ENCODE assay signal across 15 cellular contexts in the genomic region with DNA sequence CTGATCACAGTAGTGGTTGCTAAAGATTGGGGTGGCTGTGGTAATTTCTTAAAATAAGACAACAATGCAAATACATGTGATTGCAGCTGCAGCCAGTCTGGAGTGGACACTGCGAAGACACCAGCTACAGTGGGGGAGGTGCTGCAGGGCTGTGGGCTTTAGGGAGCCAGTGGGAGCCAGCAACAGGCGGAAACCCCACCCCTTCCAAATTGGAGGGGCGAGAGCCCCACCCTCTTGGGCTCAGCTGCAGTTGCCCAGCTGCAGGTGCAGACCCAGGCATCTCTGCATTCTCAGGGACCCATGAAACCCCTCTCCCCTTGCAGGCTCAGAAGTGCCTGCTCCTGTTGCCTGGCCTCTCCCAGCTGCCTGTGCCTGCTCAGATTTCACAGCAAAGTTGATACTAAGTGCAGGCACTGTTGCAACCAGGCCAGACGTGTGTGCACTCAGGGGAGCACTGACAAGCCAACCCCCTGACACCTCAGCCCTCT.
A peak's percentile ranks its signal among the peaks of the same experiment; 100 is the strongest.
DNase-seq lines count a peak whose midpoint lies in the region; ATAC-seq lines count a peak whose summit lies in the region.
"Had no signal": no experiment of that assay in that cellular context is flagged by ENCODE, and none has a peak within 500 bp of the region (broad histone marks: within the 10 kb centered on the region; RNA-seq: fewer than 3 reads in every experiment).

No MANE protein-coding gene starts in this region.

- ATAC-seq in HG02763 (IDR thresholded peaks at IDR 0.05; ENCODE audit: unreplicated experiment) (peak; percentile 49), HG03280 (IDR thresholded peaks at IDR 0.05; ENCODE audit: unreplicated experiment) (no peak)
- ATAC-seq: K562 had no signal

- peak; percentile 63 for DNase-seq in NCI-H2107 treated with DMSO at 0.1 percent for 48 hours (lab: John Stamatoyannopoulos, UW; ENCODE audit: unreplicated experiment)
- DNase-seq in NCI-H2107 (lab: John Stamatoyannopoulos, UW) = no peak
- peak; percentile 75 for DNase-seq in NCI-H510A treated with DMSO at 0.1 percent for 48 hours (lab: John Stamatoyannopoulos, UW)
- DNase-seq in left kidney (ENCODE audit: low read depth, low spot score) = peak; percentile 56
- DNase-seq in stimulated activated CD4-positive, alpha-beta T cell treated with anti-CD3 and anti-CD28 coated beads, Interleukin-12 subunit alpha, Interleukin-12 subunit beta, amount 100 ng/mL, for 4 hours = no peak
- DNase-seq in NOMO-1 (lab: John Stamatoyannopoulos, UW; ENCODE audit: unreplicated experiment in 2 of 2) = no peak
- DNase-seq: activated CD4-positive, alpha-beta T cell treated with anti-CD3 and anti-CD28 coated beads, Interleukin-2, amount 10 ng/mL, durations not matched to agents 24 days and 14 days; colonic mucosa; mesendoderm; NCI-H2029 treated with DMSO at 0.1 percent for 48 hours; ovary; trophoblast cell had no signal

Comparison
In these comparisons a context has a peak if more than half of its experiments do, and no peak if none do; other contexts are left out.
1. DNase-seq: peak in NCI-H2107 treated with DMSO at 0.1 percent for 48 hours (single experiment), NCI-H510A treated with DMSO at 0.1 percent for 48 hours (single experiment) and left kidney (single experiment); none in NCI-H2107 (single experiment), stimulated activated CD4-positive, alpha-beta T cell treated with anti-CD3 and anti-CD28 coated beads, Interleukin-12 subunit alpha, Interleukin-12 subunit beta, amount 100 ng/mL, for 4 hours (single experiment) and NOMO-1 (0 of 2).